Comparison of ENCODE assay signal across 1 cellular context in the genomic region with DNA sequence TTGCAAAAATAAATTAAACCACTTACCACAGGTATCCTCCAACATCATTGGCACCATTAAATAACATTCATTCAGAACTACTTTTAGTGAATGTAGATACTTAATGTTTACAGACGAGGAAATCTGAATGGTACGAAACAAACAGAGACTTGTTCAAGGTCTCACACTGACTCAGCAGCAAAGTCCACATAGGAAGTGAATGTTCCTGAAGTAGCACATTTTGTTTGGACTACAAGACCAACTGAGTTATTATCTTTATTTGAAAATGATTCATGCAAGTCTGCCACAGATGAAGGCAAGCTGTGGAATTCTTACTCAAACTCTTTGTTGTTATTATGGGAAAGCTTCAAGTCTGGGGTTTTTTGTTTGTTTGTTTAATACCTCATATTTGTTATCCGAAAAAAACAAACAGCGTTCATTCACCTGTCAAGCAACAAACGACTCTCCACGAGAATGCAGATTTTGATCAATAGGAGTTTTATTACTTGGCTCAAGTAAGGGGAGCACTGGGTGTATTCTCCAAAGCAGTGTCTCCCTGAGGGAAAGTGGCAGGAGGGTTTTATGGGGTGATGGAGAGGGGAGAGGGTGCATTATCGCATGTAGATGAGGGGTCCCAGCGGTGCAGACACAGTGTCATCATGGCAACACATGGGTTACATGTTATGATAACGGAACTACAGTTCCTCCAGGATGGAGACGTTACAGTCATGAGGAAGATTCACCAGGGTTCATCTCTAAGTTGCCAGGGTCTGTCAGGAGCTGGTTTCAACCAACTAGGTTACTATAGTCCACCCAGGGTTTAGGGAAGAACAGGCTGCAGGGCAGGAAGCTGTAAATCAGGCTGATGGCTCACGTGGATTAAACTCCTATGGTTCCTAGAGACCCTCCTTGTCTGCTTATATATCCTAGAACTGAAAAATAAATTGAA.
A peak's percentile ranks its signal among the peaks of the same experiment; 100 is the strongest.
TF ChIP-seq lines count a peak whose summit lies in the region.

No MANE protein-coding gene starts in this region.

TF ChIP-seq in HepG2, 621 proteins besides CTCF, POLR2A, EP300 and RAD21 (continued from another document):
- TF ChIP-seq, protein P1, sequence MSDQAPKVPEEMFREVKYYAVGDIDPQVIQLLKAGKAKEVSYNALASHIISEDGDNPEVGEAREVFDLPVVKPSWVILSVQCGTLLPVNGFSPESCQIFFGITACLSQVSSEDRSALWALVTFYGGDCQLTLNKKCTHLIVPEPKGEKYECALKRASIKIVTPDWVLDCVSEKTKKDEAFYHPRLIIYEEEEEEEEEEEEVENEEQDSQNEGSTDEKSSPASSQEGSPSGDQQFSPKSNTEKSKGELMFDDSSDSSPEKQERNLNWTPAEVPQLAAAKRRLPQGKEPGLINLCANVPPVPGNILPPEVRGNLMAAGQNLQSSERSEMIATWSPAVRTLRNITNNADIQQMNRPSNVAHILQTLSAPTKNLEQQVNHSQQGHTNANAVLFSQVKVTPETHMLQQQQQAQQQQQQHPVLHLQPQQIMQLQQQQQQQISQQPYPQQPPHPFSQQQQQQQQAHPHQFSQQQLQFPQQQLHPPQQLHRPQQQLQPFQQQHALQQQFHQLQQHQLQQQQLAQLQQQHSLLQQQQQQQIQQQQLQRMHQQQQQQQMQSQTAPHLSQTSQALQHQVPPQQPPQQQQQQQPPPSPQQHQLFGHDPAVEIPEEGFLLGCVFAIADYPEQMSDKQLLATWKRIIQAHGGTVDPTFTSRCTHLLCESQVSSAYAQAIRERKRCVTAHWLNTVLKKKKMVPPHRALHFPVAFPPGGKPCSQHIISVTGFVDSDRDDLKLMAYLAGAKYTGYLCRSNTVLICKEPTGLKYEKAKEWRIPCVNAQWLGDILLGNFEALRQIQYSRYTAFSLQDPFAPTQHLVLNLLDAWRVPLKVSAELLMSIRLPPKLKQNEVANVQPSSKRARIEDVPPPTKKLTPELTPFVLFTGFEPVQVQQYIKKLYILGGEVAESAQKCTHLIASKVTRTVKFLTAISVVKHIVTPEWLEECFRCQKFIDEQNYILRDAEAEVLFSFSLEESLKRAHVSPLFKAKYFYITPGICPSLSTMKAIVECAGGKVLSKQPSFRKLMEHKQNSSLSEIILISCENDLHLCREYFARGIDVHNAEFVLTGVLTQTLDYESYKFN (CRISPR knock-in tag; conservative IDR thresholded peaks at IDR 0.05) = peak; percentile 36
- TF ChIP-seq SOX5 (CRISPR knock-in tag; IDR thresholded peaks at IDR 0.05; ENCODE audit: borderline replicate concordance) (peak; percentile 15; the same call in 1 of the 2 replicates), JDP2 (CRISPR knock-in tag; IDR thresholded peaks at IDR 0.05; ENCODE audit: borderline replicate concordance) (no peak), MAFK (conservative IDR thresholded peaks at IDR 0.05 in 1 of 2, IDR thresholded peaks at IDR 0.05 in 1 of 2; ENCODE audit: low read length in 2 of 2) (peak; percentile 33 to 42; a peak in 2 of 4 replicates), MXI1 (IDR thresholded peaks at IDR 0.05; ENCODE audit: borderline replicate concordance, low read depth, low read length) (no peak), GATA4 (IDR thresholded peaks at IDR 0.05; ENCODE audit: borderline replicate concordance, low read depth) (no peak), RFX3 (CRISPR knock-in tag; IDR thresholded peaks at IDR 0.05) (no peak), ZNF772 (CRISPR knock-in tag; IDR thresholded peaks at IDR 0.05) (no peak), GFI1 (CRISPR knock-in tag; IDR thresholded peaks at IDR 0.05; ENCODE audit: borderline replicate concordance) (no peak), NFE2 (CRISPR knock-in tag; IDR thresholded peaks at IDR 0.05) (no peak), ZSCAN31 (CRISPR knock-in tag; IDR thresholded peaks at IDR 0.05; ENCODE audit: low read depth) (no peak), ZNF766 (CRISPR knock-in tag; IDR thresholded peaks at IDR 0.05; ENCODE audit: borderline replicate concordance) (no peak), CREB1 (IDR thresholded peaks at IDR 0.05) (no peak), CREB1 (CRISPR knock-in tag; IDR thresholded peaks at IDR 0.05) (0 out of 2 replicates have a peak, but pooled peaks have one; percentile 26), ATM (IDR thresholded peaks at IDR 0.05; ENCODE audit: borderline replicate concordance) (no peak), KDM6A (CRISPR knock-in tag; IDR thresholded peaks at IDR 0.05; ENCODE audit: low read depth) (no peak), TCF12 (IDR thresholded peaks at IDR 0.05) (no peak), TCF12 (CRISPR knock-in tag; IDR thresholded peaks at IDR 0.05) (no peak), FOXA3 (CRISPR knock-in tag; IDR thresholded peaks at IDR 0.05) (peak; percentile 33), HNRNPLL (IDR thresholded peaks at IDR 0.05; ENCODE audit: low read depth, low read length, poor library complexity, severe bottlenecking) (no peak), NFE2L1 (CRISPR knock-in tag; IDR thresholded peaks at IDR 0.05; ENCODE audit: borderline replicate concordance) (no peak), FOXP1 (IDR thresholded peaks at IDR 0.05) (no peak), FOXP1 (CRISPR knock-in tag; IDR thresholded peaks at IDR 0.05) (peak; percentile 41; the same call in 1 of the 2 replicates), CENPT (CRISPR knock-in tag; IDR thresholded peaks at IDR 0.05; ENCODE audit: low read depth) (no peak), MAZ (IDR thresholded peaks at IDR 0.05; ENCODE audit: borderline replicate concordance, low read depth, low read length) (no peak), MAZ (CRISPR knock-in tag; IDR thresholded peaks at IDR 0.05; ENCODE audit: low read depth) (no peak), ZNF75D (CRISPR knock-in tag; IDR thresholded peaks at IDR 0.05; ENCODE audit: borderline replicate concordance) (no peak)
- TF ChIP-seq, protein P2, sequence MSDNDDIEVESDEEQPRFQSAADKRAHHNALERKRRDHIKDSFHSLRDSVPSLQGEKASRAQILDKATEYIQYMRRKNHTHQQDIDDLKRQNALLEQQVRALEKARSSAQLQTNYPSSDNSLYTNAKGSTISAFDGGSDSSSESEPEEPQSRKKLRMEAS (IDR thresholded peaks at IDR 0.05) = no peak
- TF ChIP-seq, protein P3, sequence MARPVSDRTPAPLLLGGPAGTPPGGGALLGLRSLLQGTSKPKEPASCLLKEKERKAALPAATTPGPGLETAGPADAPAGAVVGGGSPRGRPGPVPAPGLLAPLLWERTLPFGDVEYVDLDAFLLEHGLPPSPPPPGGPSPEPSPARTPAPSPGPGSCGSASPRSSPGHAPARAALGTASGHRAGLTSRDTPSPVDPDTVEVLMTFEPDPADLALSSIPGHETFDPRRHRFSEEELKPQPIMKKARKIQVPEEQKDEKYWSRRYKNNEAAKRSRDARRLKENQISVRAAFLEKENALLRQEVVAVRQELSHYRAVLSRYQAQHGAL (CRISPR knock-in tag; IDR thresholded peaks at IDR 0.05; ENCODE audit: not compliant biosample characterization) = no peak
- TF ChIP-seq, protein P4, sequence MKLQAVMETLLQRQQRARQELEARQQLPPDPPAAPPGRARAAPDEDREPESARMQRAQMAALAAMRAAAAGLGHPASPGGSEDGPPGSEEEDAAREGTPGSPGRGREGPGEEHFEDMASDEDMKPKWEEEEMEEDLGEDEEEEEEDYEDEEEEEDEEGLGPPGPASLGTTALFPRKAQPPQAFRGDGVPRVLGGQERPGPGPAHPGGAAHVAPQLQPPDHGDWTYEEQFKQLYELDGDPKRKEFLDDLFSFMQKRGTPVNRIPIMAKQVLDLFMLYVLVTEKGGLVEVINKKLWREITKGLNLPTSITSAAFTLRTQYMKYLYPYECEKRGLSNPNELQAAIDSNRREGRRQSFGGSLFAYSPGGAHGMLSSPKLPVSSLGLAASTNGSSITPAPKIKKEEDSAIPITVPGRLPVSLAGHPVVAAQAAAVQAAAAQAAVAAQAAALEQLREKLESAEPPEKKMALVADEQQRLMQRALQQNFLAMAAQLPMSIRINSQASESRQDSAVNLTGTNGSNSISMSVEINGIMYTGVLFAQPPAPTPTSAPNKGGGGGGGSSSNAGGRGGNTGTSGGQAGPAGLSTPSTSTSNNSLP (IDR thresholded peaks at IDR 0.05; ENCODE audit: low read depth, low read length) = 0 out of 2 replicates have a peak, but pooled peaks have one; percentile 15
- TF ChIP-seq, protein P5, sequence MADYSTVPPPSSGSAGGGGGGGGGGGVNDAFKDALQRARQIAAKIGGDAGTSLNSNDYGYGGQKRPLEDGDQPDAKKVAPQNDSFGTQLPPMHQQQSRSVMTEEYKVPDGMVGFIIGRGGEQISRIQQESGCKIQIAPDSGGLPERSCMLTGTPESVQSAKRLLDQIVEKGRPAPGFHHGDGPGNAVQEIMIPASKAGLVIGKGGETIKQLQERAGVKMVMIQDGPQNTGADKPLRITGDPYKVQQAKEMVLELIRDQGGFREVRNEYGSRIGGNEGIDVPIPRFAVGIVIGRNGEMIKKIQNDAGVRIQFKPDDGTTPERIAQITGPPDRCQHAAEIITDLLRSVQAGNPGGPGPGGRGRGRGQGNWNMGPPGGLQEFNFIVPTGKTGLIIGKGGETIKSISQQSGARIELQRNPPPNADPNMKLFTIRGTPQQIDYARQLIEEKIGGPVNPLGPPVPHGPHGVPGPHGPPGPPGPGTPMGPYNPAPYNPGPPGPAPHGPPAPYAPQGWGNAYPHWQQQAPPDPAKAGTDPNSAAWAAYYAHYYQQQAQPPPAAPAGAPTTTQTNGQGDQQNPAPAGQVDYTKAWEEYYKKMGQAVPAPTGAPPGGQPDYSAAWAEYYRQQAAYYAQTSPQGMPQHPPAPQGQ (CRISPR knock-in tag; IDR thresholded peaks at IDR 0.05; ENCODE audit: borderline replicate concordance) = no peak
- TF ChIP-seq, protein P6, sequence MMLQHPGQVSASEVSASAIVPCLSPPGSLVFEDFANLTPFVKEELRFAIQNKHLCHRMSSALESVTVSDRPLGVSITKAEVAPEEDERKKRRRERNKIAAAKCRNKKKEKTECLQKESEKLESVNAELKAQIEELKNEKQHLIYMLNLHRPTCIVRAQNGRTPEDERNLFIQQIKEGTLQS (CRISPR knock-in tag; IDR thresholded peaks at IDR 0.05) = no peak
- TF ChIP-seq, protein P7, sequence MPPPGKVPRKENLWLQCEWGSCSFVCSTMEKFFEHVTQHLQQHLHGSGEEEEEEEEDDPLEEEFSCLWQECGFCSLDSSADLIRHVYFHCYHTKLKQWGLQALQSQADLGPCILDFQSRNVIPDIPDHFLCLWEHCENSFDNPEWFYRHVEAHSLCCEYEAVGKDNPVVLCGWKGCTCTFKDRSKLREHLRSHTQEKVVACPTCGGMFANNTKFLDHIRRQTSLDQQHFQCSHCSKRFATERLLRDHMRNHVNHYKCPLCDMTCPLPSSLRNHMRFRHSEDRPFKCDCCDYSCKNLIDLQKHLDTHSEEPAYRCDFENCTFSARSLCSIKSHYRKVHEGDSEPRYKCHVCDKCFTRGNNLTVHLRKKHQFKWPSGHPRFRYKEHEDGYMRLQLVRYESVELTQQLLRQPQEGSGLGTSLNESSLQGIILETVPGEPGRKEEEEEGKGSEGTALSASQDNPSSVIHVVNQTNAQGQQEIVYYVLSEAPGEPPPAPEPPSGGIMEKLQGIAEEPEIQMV (CRISPR knock-in tag; IDR thresholded peaks at IDR 0.05; ENCODE audit: low read depth) = no peak
- TF ChIP-seq, protein P8, sequence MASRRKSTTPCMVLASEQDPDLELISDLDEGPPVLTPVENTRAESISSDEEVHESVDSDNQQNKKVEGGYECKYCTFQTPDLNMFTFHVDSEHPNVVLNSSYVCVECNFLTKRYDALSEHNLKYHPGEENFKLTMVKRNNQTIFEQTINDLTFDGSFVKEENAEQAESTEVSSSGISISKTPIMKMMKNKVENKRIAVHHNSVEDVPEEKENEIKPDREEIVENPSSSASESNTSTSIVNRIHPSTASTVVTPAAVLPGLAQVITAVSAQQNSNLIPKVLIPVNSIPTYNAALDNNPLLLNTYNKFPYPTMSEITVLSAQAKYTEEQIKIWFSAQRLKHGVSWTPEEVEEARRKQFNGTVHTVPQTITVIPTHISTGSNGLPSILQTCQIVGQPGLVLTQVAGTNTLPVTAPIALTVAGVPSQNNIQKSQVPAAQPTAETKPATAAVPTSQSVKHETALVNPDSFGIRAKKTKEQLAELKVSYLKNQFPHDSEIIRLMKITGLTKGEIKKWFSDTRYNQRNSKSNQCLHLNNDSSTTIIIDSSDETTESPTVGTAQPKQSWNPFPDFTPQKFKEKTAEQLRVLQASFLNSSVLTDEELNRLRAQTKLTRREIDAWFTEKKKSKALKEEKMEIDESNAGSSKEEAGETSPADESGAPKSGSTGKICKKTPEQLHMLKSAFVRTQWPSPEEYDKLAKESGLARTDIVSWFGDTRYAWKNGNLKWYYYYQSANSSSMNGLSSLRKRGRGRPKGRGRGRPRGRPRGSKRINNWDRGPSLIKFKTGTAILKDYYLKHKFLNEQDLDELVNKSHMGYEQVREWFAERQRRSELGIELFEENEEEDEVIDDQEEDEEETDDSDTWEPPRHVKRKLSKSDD (CRISPR knock-in tag; IDR thresholded peaks at IDR 0.05; ENCODE audit: low read depth) = no peak
- TF ChIP-seq, protein P9, sequence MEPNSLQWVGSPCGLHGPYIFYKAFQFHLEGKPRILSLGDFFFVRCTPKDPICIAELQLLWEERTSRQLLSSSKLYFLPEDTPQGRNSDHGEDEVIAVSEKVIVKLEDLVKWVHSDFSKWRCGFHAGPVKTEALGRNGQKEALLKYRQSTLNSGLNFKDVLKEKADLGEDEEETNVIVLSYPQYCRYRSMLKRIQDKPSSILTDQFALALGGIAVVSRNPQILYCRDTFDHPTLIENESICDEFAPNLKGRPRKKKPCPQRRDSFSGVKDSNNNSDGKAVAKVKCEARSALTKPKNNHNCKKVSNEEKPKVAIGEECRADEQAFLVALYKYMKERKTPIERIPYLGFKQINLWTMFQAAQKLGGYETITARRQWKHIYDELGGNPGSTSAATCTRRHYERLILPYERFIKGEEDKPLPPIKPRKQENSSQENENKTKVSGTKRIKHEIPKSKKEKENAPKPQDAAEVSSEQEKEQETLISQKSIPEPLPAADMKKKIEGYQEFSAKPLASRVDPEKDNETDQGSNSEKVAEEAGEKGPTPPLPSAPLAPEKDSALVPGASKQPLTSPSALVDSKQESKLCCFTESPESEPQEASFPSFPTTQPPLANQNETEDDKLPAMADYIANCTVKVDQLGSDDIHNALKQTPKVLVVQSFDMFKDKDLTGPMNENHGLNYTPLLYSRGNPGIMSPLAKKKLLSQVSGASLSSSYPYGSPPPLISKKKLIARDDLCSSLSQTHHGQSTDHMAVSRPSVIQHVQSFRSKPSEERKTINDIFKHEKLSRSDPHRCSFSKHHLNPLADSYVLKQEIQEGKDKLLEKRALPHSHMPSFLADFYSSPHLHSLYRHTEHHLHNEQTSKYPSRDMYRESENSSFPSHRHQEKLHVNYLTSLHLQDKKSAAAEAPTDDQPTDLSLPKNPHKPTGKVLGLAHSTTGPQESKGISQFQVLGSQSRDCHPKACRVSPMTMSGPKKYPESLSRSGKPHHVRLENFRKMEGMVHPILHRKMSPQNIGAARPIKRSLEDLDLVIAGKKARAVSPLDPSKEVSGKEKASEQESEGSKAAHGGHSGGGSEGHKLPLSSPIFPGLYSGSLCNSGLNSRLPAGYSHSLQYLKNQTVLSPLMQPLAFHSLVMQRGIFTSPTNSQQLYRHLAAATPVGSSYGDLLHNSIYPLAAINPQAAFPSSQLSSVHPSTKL (CRISPR knock-in tag; IDR thresholded peaks at IDR 0.05) = peak; percentile 42; the same call in 1 of the 2 replicates
